9 cellular contexts compared by ENCODE assay signal in the genomic region with DNA sequence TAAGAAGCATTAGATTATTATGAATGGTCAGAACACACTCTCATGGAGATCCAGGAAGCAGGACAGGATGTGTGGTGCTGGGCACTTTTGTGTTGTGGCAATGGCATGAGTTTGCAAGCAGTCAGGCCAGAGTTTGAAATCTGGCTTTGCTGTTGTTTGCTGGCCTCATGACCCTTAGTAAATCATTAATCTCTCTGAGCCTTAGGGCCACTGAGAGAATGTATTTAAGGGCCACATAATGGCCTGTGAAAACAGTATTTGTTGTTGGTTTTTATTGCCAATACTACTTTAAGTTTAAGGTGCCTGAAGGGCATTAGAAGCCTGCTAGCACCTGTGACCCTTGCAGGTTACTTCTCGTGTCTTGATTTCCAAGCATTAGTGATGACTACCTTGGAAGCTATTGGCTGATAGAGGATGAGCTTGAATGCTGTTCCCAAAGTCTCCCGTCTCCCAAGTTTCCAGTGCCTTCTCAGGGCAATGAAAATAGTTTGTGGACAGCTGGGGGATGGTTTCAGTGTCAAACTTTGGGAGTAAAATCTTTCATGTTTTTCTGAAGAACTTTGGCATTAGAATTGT. TPM values are rescaled to one million over a fixed set of nuclear protein-coding genes. Genes with fewer than 3 reads are reported as not detected.
A peak's percentile ranks its signal among the peaks of the same experiment; 100 is the strongest.
DNase-seq lines count a peak whose midpoint lies in the region; ATAC-seq, FAIRE-seq and TF ChIP-seq lines count a peak whose summit lies in the region.
"Had no signal": no experiment of that assay in that cellular context is flagged by ENCODE, and none has a peak within 500 bp of the region (broad histone marks: within the 10 kb centered on the region; RNA-seq: fewer than 3 reads in every experiment).

No MANE protein-coding gene starts in this region.

- DNase-seq in GM19239 (ENCODE audit: insufficient read length, low spot score): no peak
- DNase-seq in coronary artery (ENCODE audit: low spot score): no peak
- DNase-seq in spleen: no peak
- no peak for DNase-seq in stimulated activated CD4-positive, alpha-beta T cell treated with anti-CD3 and anti-CD28 coated beads, Interleukin-4, amount 100 ng/mL, for 24 hours
- DNase-seq in KG1 (lab: John Stamatoyannopoulos, UW): no peak

- no peaks in the 10 kb centered on the region for H3K9me3 ChIP-seq in spleen

- no peaks in the 10 kb centered on the region for H3K36me3 ChIP-seq in spleen

- ATAC-seq in HG03066 (IDR thresholded peaks at IDR 0.05; ENCODE audit: low read depth, unreplicated experiment) (peak; percentile 50), GM19455 (IDR thresholded peaks at IDR 0.05; ENCODE audit: unreplicated experiment) (no peak), GM21360 (IDR thresholded peaks at IDR 0.05; ENCODE audit: unreplicated experiment) (no peak)

- H3K4me3 ChIP-seq in coronary artery (no peak overlapping the region), spleen (no peak overlapping the region)

- WGBS in spleen, 5 donors: 72 to 84% (median 82%) methylated on average over 2 of the region's 2 CpGs

- FAIRE-seq in GM19239 (lab: Jason Lieb, UNC): peak; percentile 90
- FAIRE-seq: TTC549 had no signal

- peak overlapping the region; percentile 48 to 53 for H3K27ac ChIP-seq in coronary artery
- H3K27ac ChIP-seq in spleen: peak overlapping the region; percentile 51 to 77 (median 70)

- TF ChIP-seq POLR2A in spleen (IDR thresholded peaks at IDR 0.05): no peak

- intact Hi-C loops in spleen (cut with DNase I; ENCODE audit: low total_unique reads): loop anchor here (10.0 kb wide), 1 partner anchor 55 kb away; no protein-coding TSS in a partner anchor

- H3K4me1 ChIP-seq in spleen: peaks cover 48 to 100% (median 74%) of the 10 kb centered on the region in 6 donors

- TF ChIP-seq CTCF in coronary artery (IDR thresholded peaks at IDR 0.05) (no peak), spleen (IDR thresholded peaks at IDR 0.05 in 8 of 11, conservative IDR thresholded peaks at IDR 0.05 in 3 of 11) (no peak)

- H3K27me3 ChIP-seq in spleen (replicated peaks in 1 of 7): no peaks in the 10 kb centered on the region

RNA-seq across cellular contexts. Expression of gene STIM1, which starts 24.6 kb away (rescaled TPM):
- total RNA-seq in spleen: 10 to 100 TPM; 55.4 to 85.2 (median 65.0) TPM
- 10 to 100 TPM; 13.0 to 22.5 (median 16.3) TPM for polyA plus RNA-seq in spleen

RNA-seq across cellular contexts. Expression of gene RHOG, which starts 39.3 kb away (rescaled TPM):
- total RNA-seq in spleen: 100 to 1,000 TPM; 144 to 256 (median 155) TPM
- polyA plus RNA-seq in spleen: 100 to 1,000 TPM; 102 to 142 (median 107) TPM
